Comparison of ENCODE assay signal across 9 cellular contexts in genomic region chr6:30322527-30323501, GRCh38. TPM values are rescaled to one million over a fixed set of nuclear protein-coding genes. Genes with fewer than 3 reads are reported as not detected.
DNase-seq lines count a peak whose midpoint lies in the region; ATAC-seq and TF ChIP-seq lines count a peak whose summit lies in the region.
"Had no signal": no experiment of that assay in that cellular context is flagged by ENCODE, and none has a peak within 500 bp of the region (broad histone marks: within the 10 kb centered on the region; RNA-seq: fewer than 3 reads in every experiment).

No MANE protein-coding gene starts in this region.

- in situ Hi-C loops in GM23248 (cut with MboI): no loop called here

- peaks cover 90% of the 10 kb centered on the region for H3K79me2 ChIP-seq in GM23248 (ENCODE audit: insufficient read depth)
- H3K79me2 ChIP-seq in smooth muscle cell (ENCODE audit: low read depth): peaks cover 77% of the 10 kb centered on the region

- H3K9me3 ChIP-seq in GM23248 (ENCODE audit: low read depth): no peaks in the 10 kb centered on the region
- H3K9me3 ChIP-seq in SK-N-MC (ENCODE audit: low read depth, low read length): no peaks in the 10 kb centered on the region
- no peaks in the 10 kb centered on the region for H3K9me3 ChIP-seq in smooth muscle cell (replicated peaks; ENCODE audit: low read depth)
- H3K9me3 ChIP-seq in stomach: no peaks in the 10 kb centered on the region

- H3K4me2 ChIP-seq in GM23248 (ENCODE audit: unreplicated experiment) (peak overlapping the region; percentile 37), smooth muscle cell (peak overlapping the region; percentile 98)

- 63 to 68% methylated on average over 19 to 20 of the region's 20 CpGs for WGBS in GM23248 (ENCODE audit: low coverage in 1 of 2, low lambda C conversion rate in 2 of 2, missing lambda C conversion rate in 2 of 2), 2 experiments
- 52% methylated on average over 20 of the region's 20 CpGs for WGBS in smooth muscle cell (ENCODE audit: low lambda C conversion rate)
- WGBS in stomach, 5 donors: 72 to 87% (median 81%) methylated on average over 19 to 20 of the region's 20 CpGs

- peak overlapping the region; percentile 15 for H3K4me3 ChIP-seq in GM23248
- H3K4me3 ChIP-seq in SK-N-MC: no peak overlapping the region
- no peak overlapping the region for H3K4me3 ChIP-seq in choroid plexus epithelial cell (ENCODE audit: low read depth, low read length)
- no peak overlapping the region for H3K4me3 ChIP-seq in smooth muscle cell
- H3K4me3 ChIP-seq in stomach: no peak overlapping the region

- no peak overlapping the region for H3K9ac ChIP-seq in GM23248
- H3K9ac ChIP-seq in SK-N-MC (ENCODE audit: insufficient read length): no peak overlapping the region
- H3K9ac ChIP-seq in smooth muscle cell (ENCODE audit: low read depth): peak overlapping the region; percentile 40

- H3K36me3 ChIP-seq in GM23248 (ENCODE audit: low read depth) (no peaks in the 10 kb centered on the region), SK-N-MC (ENCODE audit: insufficient read depth, low read length) (peaks cover 20% of the 10 kb centered on the region), smooth muscle cell (ENCODE audit: low read depth) (no peaks in the 10 kb centered on the region), stomach (peaks cover 0 to 9% (median 0%) of the 10 kb centered on the region in 4 donors)

- TF ChIP-seq POLR2A in stomach (IDR thresholded peaks at IDR 0.05): no peak

- intact Hi-C loops in stomach (cut with DNase I; ENCODE audit: low total_unique reads): no loop called here

- no peak for TF ChIP-seq EP300 in stomach (IDR thresholded peaks at IDR 0.05)

- TF ChIP-seq CTCF in choroid plexus epithelial cell (conservative IDR thresholded peaks at IDR 0.05; ENCODE audit: low read depth, low read length) (no peak), smooth muscle cell (IDR thresholded peaks at IDR 0.05; ENCODE audit: borderline replicate concordance, insufficient read depth, poor library complexity, severe bottlenecking) (no peak), stomach (IDR thresholded peaks at IDR 0.05) (no peak)

- ATAC-seq in GM21367 (IDR thresholded peaks at IDR 0.05; ENCODE audit: unreplicated experiment): no peak
- no peak for ATAC-seq in GM21423 (IDR thresholded peaks at IDR 0.05; ENCODE audit: unreplicated experiment)

- H3K27me3 ChIP-seq in GM23248 (replicated peaks; ENCODE audit: insufficient read depth) (no peaks in the 10 kb centered on the region), smooth muscle cell (ENCODE audit: low read depth) (no peaks in the 10 kb centered on the region), stomach (no peaks in the 10 kb centered on the region)

- H3F3A ChIP-seq in GM23248 (ENCODE audit: insufficient read depth) (peaks cover 26% of the 10 kb centered on the region), smooth muscle cell (ENCODE audit: low read depth) (peaks cover 4% of the 10 kb centered on the region)

- peak; percentile 61 for DNase-seq in GM23248
- no peak for DNase-seq in SK-N-MC (ENCODE audit: low read depth, low spot score)
- peak; percentile 51 for DNase-seq in choroid plexus epithelial cell (ENCODE audit: low read depth)
- no peak for DNase-seq in smooth muscle cell (lab: John Stamatoyannopoulos, UW; ENCODE audit: unreplicated experiment)
- DNase-seq in stomach: no peak
- no peak for DNase-seq in NK-92 treated with Interleukin-12 subunit alpha and Interleukin-12 subunit beta, amount 100 ng/mL, for 24 hours (lab: John Stamatoyannopoulos, UW)
- DNase-seq: NCI-H446 treated with DMSO at 0.1 percent for 48 hours had no signal

- H3K27ac ChIP-seq in GM23248 (peak overlapping the region; percentile 66), SK-N-MC (peak overlapping the region; percentile 63; the same call in 1 of the 2 replicates), smooth muscle cell (ENCODE audit: low read depth) (peak overlapping the region; percentile 100), stomach (no peak overlapping the region)

- no peaks in the 10 kb centered on the region; the same call in 1 of the 2 replicates for H4K20me1 ChIP-seq in GM23248 (ENCODE audit: insufficient read depth)
- H4K20me1 ChIP-seq in smooth muscle cell (ENCODE audit: low read depth): peaks cover 73% of the 10 kb centered on the region

- H3K4me1 ChIP-seq in GM23248 (ENCODE audit: insufficient read depth) (peaks cover 40% of the 10 kb centered on the region), smooth muscle cell (ENCODE audit: low read depth) (peaks cover 43% of the 10 kb centered on the region), stomach (peaks cover 25 to 66% (median 46%) of the 10 kb centered on the region in 4 donors)

- H3K9me2 ChIP-seq in GM23248 (ENCODE audit: insufficient read depth): no peaks in the 10 kb centered on the region

- H2AFZ ChIP-seq in GM23248: no peak overlapping the region
- no peak overlapping the region for H2AFZ ChIP-seq in smooth muscle cell (ENCODE audit: low read depth)

RNA-seq across cellular contexts. Expression of gene TRIM39, which starts 3.9 kb away (rescaled TPM):
- 9.6 and 29.1 TPM in 2 replicates for total RNA-seq in GM23248 (2014; rRNA removed; shearing (Covaris generic))
- polyA plus RNA-seq in GM23248 (2016; fragmentation: Nextera tagmentation; extraction: Ambion mirVana): 9.3 and 9.7 TPM in 2 replicates
- total RNA-seq in smooth muscle cell: 21.9 and 22.6 TPM in 2 replicates
- polyA plus RNA-seq in smooth muscle cell: 12.4 and 14.5 TPM in 2 replicates
- 10 to 100 TPM in 3 of 5 donors, 1 to 10 TPM in 2; 8.6 to 28.1 (median 17.5) TPM for total RNA-seq in stomach
- polyA plus RNA-seq in stomach: 10 to 100 TPM in 1 of 3 donors, 1 to 10 TPM in 2; 6.5 to 11.2 (median 8.4) TPM

RNA-seq across cellular contexts. Expression of gene RPP21, which starts 22.1 kb away (rescaled TPM):
- 40.2 and 45.8 TPM in 2 replicates for total RNA-seq in GM23248 (2014; rRNA removed; shearing (Covaris generic))
- polyA plus RNA-seq in GM23248 (2016; fragmentation: Nextera tagmentation; extraction: Ambion mirVana): 63.4 and 67.2 TPM in 2 replicates
- 66.3 and 67.1 TPM in 2 replicates for total RNA-seq in smooth muscle cell
- polyA plus RNA-seq in smooth muscle cell: 77.5 and 114 TPM in 2 replicates
- 100 to 1,000 TPM in 2 of 5 donors, 10 to 100 TPM in 1, 1 to 10 TPM in 1, not detected in 1; 4.5 to 157 (median 60.3) TPM for total RNA-seq in stomach
- 100 to 1,000 TPM; 119 to 167 (median 145) TPM for polyA plus RNA-seq in stomach

Comparison
In these comparisons a context has a peak if more than half of its experiments do, and no peak if none do; other contexts are left out.
1. DNase-seq: peak in GM23248 (single experiment) and choroid plexus epithelial cell (single experiment); none in SK-N-MC (single experiment), smooth muscle cell (single experiment), stomach (single experiment) and NK-92 treated with Interleukin-12 subunit alpha and Interleukin-12 subunit beta, amount 100 ng/mL, for 24 hours (single experiment).
2. H3K27ac ChIP-seq: peak in GM23248 (single experiment), SK-N-MC (single experiment) and smooth muscle cell (single experiment); none in stomach (0 of 5).